Comparison of ENCODE assay signal across 7 cellular contexts in genomic region chr17:39547713-39548478, GRCh38. TPM values are rescaled to one million over a fixed set of nuclear protein-coding genes. Genes with fewer than 3 reads are reported as not detected.
DNase-seq lines count a peak whose midpoint lies in the region; ATAC-seq and TF ChIP-seq lines count a peak whose summit lies in the region.

No MANE protein-coding gene starts in this region.

- DNase-seq in NB4 (ENCODE audit: low read depth) (peak; percentile 76), caudate nucleus (lab: John Stamatoyannopoulos, UW) (peak in 34 of 61 donors; percentile 11 to 76 (median 33)), left lung (peak; percentile 49 to 86)
- peak; percentile 81 for DNase-seq in activated CD4-positive, CD25-positive, alpha-beta regulatory T cell treated with anti-CD3 and anti-CD28 coated beads, Interleukin-2, amount 50 U/mL, for 72 hours
- peak; percentile 21 to 76 (median 58) for DNase-seq in stimulated activated CD4-positive, alpha-beta T cell treated with anti-CD3 and anti-CD28 coated beads, TNF-alpha, amount 100 ng/mL, for 1 hour (ENCODE audit: low read depth in 3 of 3, low spot score in 1 of 3)

- TF ChIP-seq CTCF in GM12873 (IDR thresholded peaks at IDR 0.05; ENCODE audit: insufficient read depth, low read depth, low read length, missing control alignments) (peak; percentile 91), NB4 (IDR thresholded peaks at IDR 0.05; ENCODE audit: low read depth, low read length) (peak; percentile 95), left lung (IDR thresholded peaks at IDR 0.05) (peak; percentile 89 to 95)

- H3K4me1 ChIP-seq in left lung: no peaks in the 10 kb centered on the region

- no peak for TF ChIP-seq POLR2A in NB4 (IDR thresholded peaks at IDR 0.05; ENCODE audit: extremely low read depth, insufficient read length)

- no peaks in the 10 kb centered on the region for H3K9me3 ChIP-seq in left lung

- H3K36me3 ChIP-seq in left lung: peaks cover 0 to 80% of the 10 kb centered on the region in 2 donors

- intact Hi-C loops in left lung (cut with DNase I): loop anchor here in 1 of 2 donors (5.0 kb wide), 1 partner anchor 74 kb away; no protein-coding TSS in a partner anchor

- H3K27me3 ChIP-seq in left lung: no peaks in the 10 kb centered on the region

- no peak overlapping the region for H3K27ac ChIP-seq in caudate nucleus (ENCODE audit: low read depth, low read length)
- no peak overlapping the region for H3K27ac ChIP-seq in left lung

- ATAC-seq in left lung (peak; percentile 85), GM18909 (IDR thresholded peaks at IDR 0.05; ENCODE audit: poor library complexity, unreplicated experiment) (no peak)

- no peak overlapping the region for H3K4me3 ChIP-seq in NB4 (ENCODE audit: low read depth, low read length)
- H3K4me3 ChIP-seq in left lung: no peak overlapping the region

RNA-seq across cellular contexts. Expression of gene NEUROD2, which starts 59.8 kb away (rescaled TPM):
- total RNA-seq in left lung: not detected
